Comparison of ENCODE assay signal across 12 cellular contexts in the genomic region with DNA sequence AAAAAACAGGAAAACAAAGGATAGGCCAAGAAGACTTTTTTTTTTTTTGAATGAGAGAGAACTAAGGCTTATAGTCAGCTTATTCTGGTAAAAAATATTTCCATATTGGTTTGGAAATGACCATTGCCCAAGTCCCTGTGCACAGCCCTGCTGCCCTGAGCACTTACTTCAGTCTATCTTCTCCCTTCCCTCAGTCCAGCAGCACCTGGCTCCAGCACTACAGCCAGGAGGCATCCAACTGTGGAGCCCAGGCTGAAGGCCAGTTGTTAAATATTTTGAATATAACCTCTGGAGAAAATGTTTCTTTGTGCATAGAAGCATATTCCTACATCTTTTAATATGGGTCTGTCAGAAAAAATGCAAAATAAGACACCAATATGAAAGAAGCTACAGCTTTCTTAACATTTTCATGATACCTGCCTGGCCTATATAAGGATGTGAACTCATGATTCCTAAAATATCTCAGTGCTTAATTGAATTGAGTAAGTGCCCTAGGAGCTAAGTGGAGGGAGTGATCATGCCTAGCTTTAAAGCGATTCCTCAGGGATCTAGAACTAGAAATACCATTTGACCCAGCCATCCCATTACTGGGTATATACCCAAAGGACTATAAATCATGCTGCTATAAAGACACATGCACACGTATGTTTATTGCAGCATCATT. TPM values are rescaled to one million over a fixed set of nuclear protein-coding genes. Genes with fewer than 3 reads are reported as not detected.
"Had no signal": no experiment of that assay in that cellular context is flagged by ENCODE, and none has a peak within 500 bp of the region (broad histone marks: within the 10 kb centered on the region; RNA-seq: fewer than 3 reads in every experiment).

No MANE protein-coding gene starts in this region.

- H2AFZ ChIP-seq: GM23248, GM23338 had no signal

- H3K36me3 ChIP-seq: HAP-1 had no signal

- H3K4me2 ChIP-seq: GM23338 had no signal

- DNase-seq: GM23248, GOT3, H7, H9, HCEC 1CT, HFFc6 had no signal

- H3K4me1 ChIP-seq: HAP-1 had no signal

- H3K4me3 Mint-ChIP-seq: GM23338, H9, HFFc6 had no signal

- H3K27ac ChIP-seq: GM23248 had no signal

- H3K27ac Mint-ChIP-seq: GM23338, H9, HFFc6 had no signal

- ATAC-seq: GM23338, HCT116 had no signal

- H3K4me3 ChIP-seq: GM23248, GM23338, HAP-1 had no signal

- H3K9ac ChIP-seq: GM23248 had no signal

- H3K9me3 Mint-ChIP-seq: GM23338, H9, HFFc6 had no signal

- FAIRE-seq: H1, H54 had no signal

- H3K9me3 ChIP-seq: HAP-1 had no signal

RNA-seq across cellular contexts. Expression of a gene that starts 14.4 kb away (rescaled TPM):
- total RNA-seq: H9 had no signal
- polyA plus RNA-seq: GM23338 had no signal

RNA-seq across cellular contexts. Expression of a gene that starts 45.4 kb away (rescaled TPM):
- total RNA-seq: H4 had no signal
